ENCODE assay signal across 9 cellular contexts in the genomic region with DNA sequence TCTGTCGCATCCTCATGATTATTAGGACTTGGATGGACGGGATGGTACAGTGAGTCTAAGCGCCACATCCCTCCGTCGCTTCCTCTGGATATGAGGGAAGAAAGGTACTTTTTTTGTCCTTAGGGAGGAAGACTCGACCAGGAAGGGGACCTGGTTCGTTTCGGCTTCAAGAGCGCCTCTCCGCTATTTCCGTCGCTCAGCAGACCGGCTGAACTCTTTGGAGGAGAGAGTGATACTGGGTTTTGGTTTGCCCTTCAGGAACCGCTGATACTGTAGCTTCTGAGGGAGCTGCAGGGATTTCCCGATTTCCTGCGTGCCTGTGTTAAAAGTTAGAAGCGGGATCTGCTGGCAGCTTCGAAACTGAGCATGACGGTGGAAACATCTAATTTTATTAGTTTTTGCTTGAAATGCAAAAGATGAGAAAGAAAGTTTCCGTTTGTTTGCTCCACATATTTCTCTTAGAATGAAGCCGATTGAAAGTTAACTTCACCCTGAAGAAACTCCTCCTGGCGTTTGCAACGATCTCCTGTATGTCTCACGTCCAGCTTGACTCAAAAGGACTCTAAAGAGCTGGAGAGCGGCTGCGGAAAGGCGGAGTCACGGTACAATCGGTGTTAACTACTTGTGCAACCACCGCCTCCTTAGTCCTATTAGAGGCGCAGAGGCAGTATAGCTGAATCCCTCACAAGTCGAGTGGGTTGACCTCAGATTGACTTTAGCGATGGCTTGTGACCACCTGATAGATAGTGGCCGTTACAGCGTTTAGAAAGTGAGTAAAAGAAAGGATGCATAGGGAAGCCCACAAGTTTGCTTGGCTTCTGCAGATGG.
DNase-seq lines count a peak whose midpoint lies in the region; ATAC-seq and TF ChIP-seq lines count a peak whose summit lies in the region.
"Had no signal": no experiment of that assay in that cellular context is flagged by ENCODE, and none has a peak within 500 bp of the region (broad histone marks: within the 10 kb centered on the region; RNA-seq: fewer than 3 reads in every experiment).

No MANE protein-coding gene starts in this region.

- peak overlapping the region in 1 of 5 donors; percentile 25 for H3K9ac ChIP-seq in subcutaneous abdominal adipose tissue (ENCODE audit: low read length in 5 of 5)

- H3K27me3 ChIP-seq in subcutaneous abdominal adipose tissue (ENCODE audit: control insufficient read depth in 5 of 5, insufficient read depth in 4 of 5, low read length in 5 of 5), result peaks cover 12 to 40% (median 26%) of the 10 kb centered on the region in 5 donors

- intact Hi-C loops in left cardiac atrium (cut with DNase I), result no loop called here

- TF ChIP-seq CTCF in epithelial cell of esophagus (IDR thresholded peaks at IDR 0.05; ENCODE audit: insufficient read depth, low read depth, low read length, missing control alignments), result no peak

- H3K27me3 Mint-ChIP-seq in activated T-cell treated with anti-CD3 and anti-CD28 coated beads, Interleukin-2, amount 50 U/mL, for 4 hours (ENCODE audit: low read depth), result peaks cover 89% of the 10 kb centered on the region

- no peak for ATAC-seq in left cardiac atrium
- no peak for ATAC-seq in activated T-cell treated with anti-CD3 and anti-CD28 coated beads, Interleukin-2, amount 50 U/mL, for 4 hours

- H3K27ac ChIP-seq in subcutaneous abdominal adipose tissue (ENCODE audit: low read depth, low read length), result no peak overlapping the region

- H3K4me3 Mint-ChIP-seq in activated T-cell treated with anti-CD3 and anti-CD28 coated beads, Interleukin-2, amount 50 U/mL, for 4 hours, result no peak overlapping the region
- H3K4me3 Mint-ChIP-seq: dendritic cell treated with granulocyte-macrophage colony-stimulating factor and Interleukin-4, amounts not matched to agents 40 ng/mL and 50 ng/mL, for 4 days had no signal

- H3K36me3 Mint-ChIP-seq in activated T-cell treated with anti-CD3 and anti-CD28 coated beads, Interleukin-2, amount 50 U/mL, for 4 hours (ENCODE audit: insufficient read depth), result no peaks in the 10 kb centered on the region

- peaks cover 0 to 3% (median 0%) of the 10 kb centered on the region in 5 donors for H3K9me3 ChIP-seq in subcutaneous abdominal adipose tissue (ENCODE audit: control insufficient read depth in 5 of 5, low read length in 5 of 5)

- peaks cover 4 to 26% (median 17%) of the 10 kb centered on the region in 5 donors for H3K4me1 ChIP-seq in subcutaneous abdominal adipose tissue (ENCODE audit: control insufficient read depth in 5 of 5, insufficient read depth in 5 of 5, low read length in 5 of 5)

- H3K9me3 Mint-ChIP-seq in activated T-cell treated with anti-CD3 and anti-CD28 coated beads, Interleukin-2, amount 50 U/mL, for 4 hours, result peaks cover 20% of the 10 kb centered on the region

- peaks cover 6% of the 10 kb centered on the region for H3K4me1 Mint-ChIP-seq in activated T-cell treated with anti-CD3 and anti-CD28 coated beads, Interleukin-2, amount 50 U/mL, for 4 hours (ENCODE audit: low read depth)

- peak; percentile 32 for DNase-seq in stimulated activated CD4-positive, alpha-beta T cell treated with anti-CD3 and anti-CD28 coated beads, Interleukin-15, amount 100 ng/mL, for 24 hours
- DNase-seq in stimulated activated CD4-positive, alpha-beta T cell treated with anti-CD3 and anti-CD28 coated beads, Interleukin-12 subunit alpha, Interleukin-12 subunit beta, amount 100 ng/mL, for 4 hours, result no peak
- DNase-seq in SHP77 (lab: John Stamatoyannopoulos, UW) (peak; percentile 21 to 43), epithelial cell of esophagus (ENCODE audit: low read depth) (peak; percentile 84), left cardiac atrium (no peak)
- DNase-seq in stimulated activated naive CD4-positive, alpha-beta T cell treated with Interleukin-2 at 50 U/mL for 16 hours (lab: John Stamatoyannopoulos, UW), result no peak
- DNase-seq in activated T-cell treated with anti-CD3 and anti-CD28 coated beads, Interleukin-2, amount 50 U/mL, for 4 hours, result no peak

- no peaks in the 10 kb centered on the region for H3K36me3 ChIP-seq in subcutaneous abdominal adipose tissue (ENCODE audit: control insufficient read depth in 5 of 5, insufficient read depth in 5 of 5, low read length in 5 of 5)

- H3K4me3 ChIP-seq in epithelial cell of esophagus (ENCODE audit: low read length), result peak overlapping the region; percentile 40
- H3K4me3 ChIP-seq in subcutaneous abdominal adipose tissue (ENCODE audit: low read depth in 1 of 5, low read length in 5 of 5), result peak overlapping the region in 3 of 5 donors; percentile 8 to 57 (median 13)

Comparison
In these comparisons a context has a peak if more than half of its experiments do, and no peak if none do; other contexts are left out.
1. DNase-seq: peak in stimulated activated CD4-positive, alpha-beta T cell treated with anti-CD3 and anti-CD28 coated beads, Interleukin-15, amount 100 ng/mL, for 24 hours (single experiment), SHP77 (2 of 2) and epithelial cell of esophagus (single experiment); none in stimulated activated CD4-positive, alpha-beta T cell treated with anti-CD3 and anti-CD28 coated beads, Interleukin-12 subunit alpha, Interleukin-12 subunit beta, amount 100 ng/mL, for 4 hours (single experiment), left cardiac atrium (single experiment), stimulated activated naive CD4-positive, alpha-beta T cell treated with Interleukin-2 at 50 U/mL for 16 hours (single experiment) and activated T-cell treated with anti-CD3 and anti-CD28 coated beads, Interleukin-2, amount 50 U/mL, for 4 hours (single experiment).